In the genomic region with DNA sequence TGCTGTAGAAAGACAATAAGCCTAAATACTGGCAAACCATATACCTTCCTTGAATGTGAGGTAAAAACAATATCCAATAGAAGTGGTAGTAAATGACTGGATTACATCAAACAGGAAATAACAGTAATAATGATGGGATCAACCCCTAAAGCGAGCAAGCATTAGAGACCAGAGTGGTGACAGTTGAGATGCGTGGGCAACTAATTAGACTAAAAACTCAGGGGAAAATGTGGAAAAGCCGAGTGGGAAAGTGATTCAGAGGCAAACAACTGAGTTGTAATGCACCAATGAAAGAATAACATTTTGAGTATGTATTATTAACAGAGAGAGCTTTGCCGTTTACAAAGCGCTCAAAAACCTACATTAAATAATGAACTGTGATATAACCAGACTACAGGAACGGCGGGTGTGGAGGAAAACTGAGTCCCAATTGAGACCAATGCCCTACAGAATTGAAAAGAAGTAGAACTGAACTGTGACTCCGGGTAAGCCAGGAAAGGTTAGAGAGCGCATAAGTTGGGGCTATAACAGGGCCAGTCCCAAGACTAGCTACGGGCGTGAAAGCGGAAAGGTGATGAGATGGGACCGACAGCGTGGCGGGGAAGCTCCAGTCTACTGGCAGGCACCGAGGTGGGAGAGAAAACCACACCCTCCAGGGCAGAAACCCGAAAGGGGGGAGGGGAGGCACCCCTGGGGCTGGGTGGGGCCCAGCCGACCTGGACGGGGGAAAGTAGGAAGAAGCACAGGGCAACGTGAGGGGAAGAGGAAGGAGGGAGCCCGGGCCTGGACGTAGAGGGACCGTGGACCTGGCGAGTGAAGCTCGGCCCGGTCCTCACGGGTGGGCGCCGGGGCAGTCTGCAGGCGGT, we compare ENCODE assay signal across 8 cellular contexts. TPM values are rescaled to one million over a fixed set of nuclear protein-coding genes. Genes with fewer than 3 reads are reported as not detected.
A peak's percentile ranks its signal among the peaks of the same experiment; 100 is the strongest.
DNase-seq lines count a peak whose midpoint lies in the region; ATAC-seq and TF ChIP-seq lines count a peak whose summit lies in the region.

No MANE protein-coding gene starts in this region.

- H3K27me3 Mint-ChIP-seq in CD14-positive monocyte (ENCODE audit: low read depth in 3 of 3), result peaks cover 0 to 1% (median 0%) of the 10 kb centered on the region in 3 donors

- ATAC-seq in GM19452 (IDR thresholded peaks at IDR 0.05; ENCODE audit: unreplicated experiment) (peak; percentile 25), HG03565 (IDR thresholded peaks at IDR 0.05; ENCODE audit: unreplicated experiment) (peak; percentile 9), right cardiac atrium (peak; percentile 27 to 50)

- DNase-seq in CD14-positive monocyte (ENCODE audit: low spot score) (peak; percentile 46), SJCRH30 (peak; percentile 42 to 51), right cardiac atrium (peak in 1 of 3 donors; percentile 39), skeletal muscle cell (ENCODE audit: low read depth) (no peak), HPDE6-E6E7 (ENCODE audit: extremely low spot score) (no peak)
- peak; percentile 56 for DNase-seq in activated naive CD4-positive, alpha-beta T cell treated with anti-CD3 and anti-CD28 coated beads, Interleukin-2, amount 50 U/mL, for 16 hours

- H3K36me3 ChIP-seq in SJCRH30, result 0 out of 2 replicates have a peak, but pooled peaks cover 4% of the 10 kb centered on the region

- H3K4me1 ChIP-seq in SJCRH30 (peaks cover 4% of the 10 kb centered on the region; the same call in 1 of the 2 replicates), right cardiac atrium (ENCODE audit: control insufficient read depth, insufficient read depth, low read length) (peaks cover 10% of the 10 kb centered on the region)

- intact Hi-C loops in CD14-positive monocyte (cut with micrococcal nuclease) (no loop called here), right cardiac atrium (cut with DNase I) (no loop called here)

- 1% methylated on average over 30 of the region's 30 CpGs for WGBS in right cardiac atrium

- H3K27me3 ChIP-seq in SJCRH30 (no peaks in the 10 kb centered on the region), right cardiac atrium (ENCODE audit: control insufficient read depth, insufficient read depth) (no peaks in the 10 kb centered on the region)

- H3K9me3 ChIP-seq in SJCRH30 (replicated peaks) (no peaks in the 10 kb centered on the region), right cardiac atrium (ENCODE audit: control insufficient read depth, low read length) (no peaks in the 10 kb centered on the region)

- H3K4me3 ChIP-seq in SJCRH30, result peak overlapping the region; percentile 91
- peak overlapping the region; percentile 86 for H3K4me3 ChIP-seq in right cardiac atrium (ENCODE audit: low read length)
- peak overlapping the region; percentile 96 for H3K4me3 ChIP-seq in skeletal muscle cell (ENCODE audit: low read depth, low read length)

- peaks cover 26% of the 10 kb centered on the region for H3K4me1 Mint-ChIP-seq in CD14-positive monocyte

- peaks cover 0 to 4% of the 10 kb centered on the region in 2 donors for H3K36me3 Mint-ChIP-seq in CD14-positive monocyte

- H3K27ac ChIP-seq in SJCRH30, result peak overlapping the region; percentile 96
- H3K27ac ChIP-seq in right cardiac atrium (ENCODE audit: low read length), result peak overlapping the region; percentile 75

- no peaks in the 10 kb centered on the region for H3K9me3 Mint-ChIP-seq in CD14-positive monocyte

- no peak for TF ChIP-seq CTCF in CD14-positive monocyte (IDR thresholded peaks at IDR 0.05)

- peak overlapping the region; percentile 99 to 100 (median 100) for H3K27ac Mint-ChIP-seq in CD14-positive monocyte

- peak overlapping the region; percentile 97 to 99 for H3K4me3 Mint-ChIP-seq in CD14-positive monocyte

RNA-seq across cellular contexts. Expression of a gene that starts 0.6 kb away (rescaled TPM):
- polyA plus RNA-seq in CD14-positive monocyte (1 to 10 TPM; 4.3 to 5.7 TPM), right cardiac atrium (10.2 TPM)
- total RNA-seq in SJCRH30 (2014; rRNA removed; shearing (Covaris generic)), result 17.0 and 17.1 TPM in 2 replicates
- 10 to 100 TPM; 22.2 to 27.7 (median 26.6) TPM for total RNA-seq in right cardiac atrium

Comparison
In these comparisons a context has a peak if more than half of its experiments do, and no peak if none do; other contexts are left out.
1. DNase-seq: peak in CD14-positive monocyte (single experiment), SJCRH30 (2 of 2) and activated naive CD4-positive, alpha-beta T cell treated with anti-CD3 and anti-CD28 coated beads, Interleukin-2, amount 50 U/mL, for 16 hours (single experiment); none in skeletal muscle cell (single experiment) and HPDE6-E6E7 (single experiment).
2. Peak in every context shown above with its lines, with median percentiles within 50 percentile points of each other: ATAC-seq and H3K4me3 ChIP-seq.